In genomic region chr17:57953703-57954420, GRCh38 we compare ENCODE assay signal across 3 cellular contexts.
A peak's percentile ranks its signal among the peaks of the same experiment; 100 is the strongest.
TF ChIP-seq lines count a peak whose summit lies in the region.

No MANE protein-coding gene starts in this region.

TF ChIP-seq in SK-N-SH, 30 proteins besides CTCF, POLR2A, EP300 and RAD21:
- TF ChIP-seq GABPA (IDR thresholded peaks at IDR 0.05; ENCODE audit: low read depth) (0 out of 2 replicates have a peak, but pooled peaks have one; percentile 2), RFX5 (IDR thresholded peaks at IDR 0.05; ENCODE audit: low read length) (no peak)

TF ChIP-seq in SK-N-SH treated with all-trans-retinoic acid at 6 μM for 48 hours, 23 proteins besides CTCF, POLR2A, EP300 and RAD21:
- no peak for TF ChIP-seq ZFP3 (CRISPR knock-in tag; IDR thresholded peaks at IDR 0.05)

TF ChIP-seq in HepG2, 621 proteins besides CTCF, POLR2A, EP300 and RAD21 (continues in another document):
- TF ChIP-seq MYPOP (CRISPR knock-in tag; IDR thresholded peaks at IDR 0.05) (no peak), ZFP91 (CRISPR knock-in tag; IDR thresholded peaks at IDR 0.05; ENCODE audit: borderline replicate concordance) (peak; percentile 40; the same call in 1 of the 2 replicates), NFKB2 (CRISPR knock-in tag; IDR thresholded peaks at IDR 0.05; ENCODE audit: borderline replicate concordance) (0 out of 2 replicates have a peak, but pooled peaks have one; percentile 23), ZNF558 (CRISPR knock-in tag; IDR thresholded peaks at IDR 0.05; ENCODE audit: borderline replicate concordance) (0 out of 2 replicates have a peak, but pooled peaks have one; percentile 37), RFXANK (CRISPR knock-in tag; IDR thresholded peaks at IDR 0.05) (no peak), U2AF1 (optimal IDR thresholded peaks at IDR 0.05; ENCODE audit: low read depth, low read length) (no peak), ZNF800 (CRISPR knock-in tag; IDR thresholded peaks at IDR 0.05) (0 out of 2 replicates have a peak, but pooled peaks have one; percentile 32), ZNF670 (CRISPR knock-in tag; IDR thresholded peaks at IDR 0.05; ENCODE audit: borderline replicate concordance) (peak; percentile 52; the same call in 1 of the 2 replicates), ZNF501 (CRISPR knock-in tag; IDR thresholded peaks at IDR 0.05) (peak; percentile 74; the same call in 1 of the 2 replicates), ZNF788 (CRISPR knock-in tag; IDR thresholded peaks at IDR 0.05; ENCODE audit: borderline replicate concordance) (peak; percentile 8; the same call in 1 of the 2 replicates), NONO (IDR thresholded peaks at IDR 0.05) (no peak), NONO (CRISPR knock-in tag; conservative IDR thresholded peaks at IDR 0.05) (no peak), ZNF687 (CRISPR knock-in tag; IDR thresholded peaks at IDR 0.05) (peak; percentile 38), PCBP2 (optimal IDR thresholded peaks at IDR 0.05; ENCODE audit: low read depth, low read length, poor library complexity, severe bottlenecking) (no peak), TGIF2 (CRISPR knock-in tag; IDR thresholded peaks at IDR 0.05) (0 out of 2 replicates have a peak, but pooled peaks have one; percentile 24), ZNF10 (CRISPR knock-in tag; IDR thresholded peaks at IDR 0.05; ENCODE audit: borderline replicate concordance, low read depth) (no peak), FOXO4 (CRISPR knock-in tag; conservative IDR thresholded peaks at IDR 0.05) (no peak), ZNF513 (CRISPR knock-in tag; conservative IDR thresholded peaks at IDR 0.05) (no peak), HIVEP1 (CRISPR knock-in tag; IDR thresholded peaks at IDR 0.05) (no peak), SOX5 (CRISPR knock-in tag; IDR thresholded peaks at IDR 0.05; ENCODE audit: borderline replicate concordance) (no peak), ZNF263 (CRISPR knock-in tag; IDR thresholded peaks at IDR 0.05) (peak; percentile 94), FOSL1 (CRISPR knock-in tag; IDR thresholded peaks at IDR 0.05; ENCODE audit: borderline replicate concordance) (0 out of 2 replicates have a peak, but pooled peaks have one; percentile 11), ZBTB42 (CRISPR knock-in tag; IDR thresholded peaks at IDR 0.05) (0 out of 2 replicates have a peak, but pooled peaks have one; percentile 55), ZSCAN5A (CRISPR knock-in tag; IDR thresholded peaks at IDR 0.05; ENCODE audit: borderline replicate concordance) (0 out of 2 replicates have a peak, but pooled peaks have one; percentile 51), RNF219 (CRISPR knock-in tag; IDR thresholded peaks at IDR 0.05) (0 out of 2 replicates have a peak, but pooled peaks have one; percentile 52), SP2 (CRISPR knock-in tag; IDR thresholded peaks at IDR 0.05) (no peak), ZNF629 (CRISPR knock-in tag; conservative IDR thresholded peaks at IDR 0.05) (no peak), ZSCAN31 (CRISPR knock-in tag; IDR thresholded peaks at IDR 0.05; ENCODE audit: low read depth) (peak; percentile 47; the same call in 1 of the 2 replicates), TBP (CRISPR knock-in tag; IDR thresholded peaks at IDR 0.05) (0 out of 2 replicates have a peak, but pooled peaks have one; percentile 19), IKZF1 (IDR thresholded peaks at IDR 0.05) (no peak), ZNF143 (CRISPR knock-in tag; IDR thresholded peaks at IDR 0.05) (peak; percentile 38; the same call in 1 of the 2 replicates), NFRKB (IDR thresholded peaks at IDR 0.05) (no peak), ZNF570 (CRISPR knock-in tag; IDR thresholded peaks at IDR 0.05; ENCODE audit: borderline replicate concordance) (no peak), MLX (CRISPR knock-in tag; IDR thresholded peaks at IDR 0.05) (no peak), ONECUT2 (CRISPR knock-in tag; IDR thresholded peaks at IDR 0.05) (no peak), LCORL (IDR thresholded peaks at IDR 0.05) (no peak), LCORL (CRISPR knock-in tag; IDR thresholded peaks at IDR 0.05) (peak; percentile 7; the same call in 1 of the 2 replicates)
- TF ChIP-seq, protein P1, sequence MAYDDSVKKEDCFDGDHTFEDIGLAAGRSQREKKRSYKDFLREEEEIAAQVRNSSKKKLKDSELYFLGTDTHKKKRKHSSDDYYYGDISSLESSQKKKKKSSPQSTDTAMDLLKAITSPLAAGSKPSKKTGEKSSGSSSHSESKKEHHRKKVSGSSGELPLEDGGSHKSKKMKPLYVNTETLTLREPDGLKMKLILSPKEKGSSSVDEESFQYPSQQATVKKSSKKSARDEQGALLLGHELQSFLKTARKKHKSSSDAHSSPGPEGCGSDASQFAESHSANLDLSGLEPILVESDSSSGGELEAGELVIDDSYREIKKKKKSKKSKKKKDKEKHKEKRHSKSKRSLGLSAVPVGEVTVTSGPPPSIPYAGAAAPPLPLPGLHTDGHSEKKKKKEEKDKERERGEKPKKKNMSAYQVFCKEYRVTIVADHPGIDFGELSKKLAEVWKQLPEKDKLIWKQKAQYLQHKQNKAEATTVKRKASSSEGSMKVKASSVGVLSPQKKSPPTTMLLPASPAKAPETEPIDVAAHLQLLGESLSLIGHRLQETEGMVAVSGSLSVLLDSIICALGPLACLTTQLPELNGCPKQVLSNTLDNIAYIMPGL (CRISPR knock-in tag; IDR thresholded peaks at IDR 0.05; ENCODE audit: borderline replicate concordance in 1 of 2, low read depth in 1 of 2), result 0 out of 4 replicates have a peak, but pooled peaks of 1 of the 2 experiments have one; percentile 7
